1 cellular context compared by ENCODE assay signal in genomic region chr6:155958550-155958949, GRCh38.
TF ChIP-seq lines count a peak whose summit lies in the region.

No MANE protein-coding gene starts in this region.

TF ChIP-seq in HepG2, 621 proteins besides CTCF, POLR2A, EP300 and RAD21 (continued from another document):
- TF ChIP-seq ARID4A (CRISPR knock-in tag; IDR thresholded peaks at IDR 0.05; ENCODE audit: borderline replicate concordance) (no peak), ZNF160 (CRISPR knock-in tag; IDR thresholded peaks at IDR 0.05) (no peak), REST (IDR thresholded peaks at IDR 0.05; ENCODE audit: borderline replicate concordance in 1 of 2, low read depth in 1 of 2, low read length in 2 of 2) (no peak), ZFP41 (CRISPR knock-in tag; IDR thresholded peaks at IDR 0.05; ENCODE audit: borderline replicate concordance) (no peak), THAP8 (CRISPR knock-in tag; IDR thresholded peaks at IDR 0.05; ENCODE audit: borderline replicate concordance) (no peak), ZBTB40 (IDR thresholded peaks at IDR 0.05) (no peak), ZBTB40 (CRISPR knock-in tag; IDR thresholded peaks at IDR 0.05) (no peak), SMC3 (IDR thresholded peaks at IDR 0.05; ENCODE audit: low read length) (no peak), ZSCAN12 (CRISPR knock-in tag; IDR thresholded peaks at IDR 0.05) (no peak), ZNF577 (CRISPR knock-in tag; IDR thresholded peaks at IDR 0.05; ENCODE audit: borderline replicate concordance, low read depth) (no peak), HHEX (CRISPR knock-in tag; IDR thresholded peaks at IDR 0.05) (no peak), CSRNP2 (CRISPR knock-in tag; conservative IDR thresholded peaks at IDR 0.05; ENCODE audit: low read depth) (no peak), GTF3A (CRISPR knock-in tag; conservative IDR thresholded peaks at IDR 0.05) (no peak)
